8 cellular contexts compared by ENCODE assay signal in the genomic region with DNA sequence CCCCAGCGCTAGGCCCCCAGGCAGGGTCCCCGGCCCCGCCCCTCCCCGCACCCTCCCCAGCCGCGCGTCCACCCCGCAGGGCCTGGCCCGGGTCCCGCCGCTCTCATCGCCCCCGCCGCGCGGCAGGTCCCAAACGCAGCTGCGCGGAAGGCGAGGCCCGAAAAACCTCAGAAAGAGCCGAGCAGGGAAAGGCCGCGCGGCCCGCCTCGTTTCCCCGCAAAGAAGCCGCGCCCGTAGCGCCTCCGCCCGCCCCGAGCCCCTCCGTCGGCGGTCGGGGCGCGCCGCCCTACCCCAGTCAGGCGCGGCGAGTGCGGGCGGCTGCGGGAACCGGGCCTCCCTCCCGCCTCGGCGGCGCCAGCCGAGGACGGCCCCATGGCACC. TPM values are rescaled to one million over a fixed set of nuclear protein-coding genes. Genes with fewer than 3 reads are reported as not detected.
DNase-seq lines count a peak whose midpoint lies in the region; ATAC-seq lines count a peak whose summit lies in the region.

No MANE protein-coding gene starts in this region.

- WGBS in right cardiac atrium: under 1% methylated on average over 55 of the region's 55 CpGs

- intact Hi-C loops in activated CD4-positive, alpha-beta memory T cell treated with anti-CD3 and anti-CD28 coated beads for 36 hours (cut with micrococcal nuclease): loop anchor here (1.0 kb wide), 3 partner anchors 23 to 221 kb away; a partner anchor contains a TSS
- intact Hi-C loops in right cardiac atrium (cut with DNase I): no loop called here

- no peaks in the 10 kb centered on the region for H3K9me3 ChIP-seq in right cardiac atrium (ENCODE audit: control insufficient read depth, low read length)

- no peaks in the 10 kb centered on the region for H3K4me1 ChIP-seq in right cardiac atrium (ENCODE audit: control insufficient read depth, insufficient read depth, low read length)

- H3K27ac ChIP-seq in right cardiac atrium (ENCODE audit: low read length): peak overlapping the region; percentile 66

- DNase-seq in 8988T (peak; percentile 43), right cardiac atrium (peak in 2 of 3 donors; percentile 32 to 73), DMS79 (lab: John Stamatoyannopoulos, UW) (no peak), G401 (ENCODE audit: low spot score) (no peak)
- no peak for DNase-seq in activated CD4-positive, alpha-beta memory T cell treated with anti-CD3 and anti-CD28 coated beads for 36 hours
- DNase-seq in stimulated activated naive B cell treated with anti-CD40 and anti-IgM and Interleukin-4, amounts not matched to agents 10 μg/mL and 1 μg/mL and 100 μg/mL, for 72 hours: no peak

- H3K4me3 Mint-ChIP-seq in activated CD4-positive, alpha-beta memory T cell treated with anti-CD3 and anti-CD28 coated beads for 36 hours: peak overlapping the region; percentile 77
- H3K4me3 Mint-ChIP-seq in stimulated activated naive B cell treated with anti-CD40 and anti-IgM and Interleukin-4, amounts not matched to agents 10 μg/mL and 1 μg/mL and 100 μg/mL, for 72 hours: peak overlapping the region; percentile 87 to 90

- peak overlapping the region; percentile 38 for H3K27ac Mint-ChIP-seq in activated CD4-positive, alpha-beta memory T cell treated with anti-CD3 and anti-CD28 coated beads for 36 hours
- H3K27ac Mint-ChIP-seq in stimulated activated naive B cell treated with anti-CD40 and anti-IgM and Interleukin-4, amounts not matched to agents 10 μg/mL and 1 μg/mL and 100 μg/mL, for 72 hours: peak overlapping the region; percentile 85

- in situ Hi-C loops in G401 (cut with HindIII; ENCODE audit: low sequenced_read_pairs): no loop called here

- no peaks in the 10 kb centered on the region for H3K9me3 Mint-ChIP-seq in activated CD4-positive, alpha-beta memory T cell treated with anti-CD3 and anti-CD28 coated beads for 36 hours
- no peaks in the 10 kb centered on the region for H3K9me3 Mint-ChIP-seq in stimulated activated naive B cell treated with anti-CD40 and anti-IgM and Interleukin-4, amounts not matched to agents 10 μg/mL and 1 μg/mL and 100 μg/mL, for 72 hours

- no peaks in the 10 kb centered on the region for H3K27me3 ChIP-seq in right cardiac atrium (ENCODE audit: control insufficient read depth, insufficient read depth)

- peaks cover 18% of the 10 kb centered on the region for H3K4me1 Mint-ChIP-seq in activated CD4-positive, alpha-beta memory T cell treated with anti-CD3 and anti-CD28 coated beads for 36 hours (ENCODE audit: low read depth)
- H3K4me1 Mint-ChIP-seq in stimulated activated naive B cell treated with anti-CD40 and anti-IgM and Interleukin-4, amounts not matched to agents 10 μg/mL and 1 μg/mL and 100 μg/mL, for 72 hours: peaks cover 14 to 24% of the 10 kb centered on the region in 2 donors

- peaks cover 8% of the 10 kb centered on the region for H3K36me3 Mint-ChIP-seq in activated CD4-positive, alpha-beta memory T cell treated with anti-CD3 and anti-CD28 coated beads for 36 hours
- peaks cover 3 to 5% of the 10 kb centered on the region in 2 donors for H3K36me3 Mint-ChIP-seq in stimulated activated naive B cell treated with anti-CD40 and anti-IgM and Interleukin-4, amounts not matched to agents 10 μg/mL and 1 μg/mL and 100 μg/mL, for 72 hours

- peak; percentile 6 for ATAC-seq in GM18520 (IDR thresholded peaks at IDR 0.05; ENCODE audit: unreplicated experiment)
- peak; percentile 15 for ATAC-seq in HG03095 (IDR thresholded peaks at IDR 0.05; ENCODE audit: unreplicated experiment)
- peak in 1 of 2 donors; percentile 15 for ATAC-seq in right cardiac atrium
- ATAC-seq in stimulated activated naive B cell treated with anti-CD40 and anti-IgM and Interleukin-4, amounts not matched to agents 10 μg/mL and 1 μg/mL and 100 μg/mL, for 72 hours (replicated peaks): peak; percentile 50 to 58

- H3K27me3 Mint-ChIP-seq in activated CD4-positive, alpha-beta memory T cell treated with anti-CD3 and anti-CD28 coated beads for 36 hours: no peaks in the 10 kb centered on the region
- H3K27me3 Mint-ChIP-seq in stimulated activated naive B cell treated with anti-CD40 and anti-IgM and Interleukin-4, amounts not matched to agents 10 μg/mL and 1 μg/mL and 100 μg/mL, for 72 hours: no peaks in the 10 kb centered on the region

- CTCF ChIA-PET in activated CD4-positive, alpha-beta memory T cell treated with anti-CD3 and anti-CD28 coated beads for 36 hours (lab: Charles Lee): interaction anchor here (1.2 kb wide), 1 partner anchor 72 kb away, joined by 4 read pairs; no protein-coding TSS in a partner anchor

- POLR2A ChIA-PET in activated CD4-positive, alpha-beta memory T cell treated with anti-CD3 and anti-CD28 coated beads for 36 hours (lab: Charles Lee): interaction anchor here (1.0 kb wide), 1 partner anchor 23 kb away, joined by 3 read pairs; no protein-coding TSS in a partner anchor

- peak overlapping the region; percentile 94 for H3K4me3 ChIP-seq in right cardiac atrium (ENCODE audit: low read length)

RNA-seq across cellular contexts. Expression of a gene that starts 0.3 kb away (rescaled TPM):
- total RNA-seq in activated CD4-positive, alpha-beta memory T cell treated with anti-CD3 and anti-CD28 coated beads for 36 hours: 100 to 1,000 TPM; 112 to 114 TPM
- total RNA-seq in right cardiac atrium: 10 to 100 TPM; 13.0 to 22.1 (median 15.8) TPM
- polyA plus RNA-seq in right cardiac atrium: 10.6 TPM
- 19.0 and 30.9 TPM in 2 replicates for total RNA-seq in G401 (2014; rRNA removed; shearing (Covaris generic))

RNA-seq across cellular contexts. Expression of a gene that starts 0.6 kb away (rescaled TPM):
- 10 to 100 TPM; 17.8 to 20.9 TPM for total RNA-seq in activated CD4-positive, alpha-beta memory T cell treated with anti-CD3 and anti-CD28 coated beads for 36 hours
- total RNA-seq in right cardiac atrium: 10 to 100 TPM; 21.6 to 40.1 (median 36.3) TPM
- 36.8 TPM for polyA plus RNA-seq in right cardiac atrium
- total RNA-seq in G401 (2014; rRNA removed; shearing (Covaris generic)): 83.5 and 127 TPM in 2 replicates

RNA-seq across cellular contexts. Expression of a gene that starts 23.8 kb away (rescaled TPM):
- 10 to 100 TPM; 54.3 to 56.4 TPM for total RNA-seq in activated CD4-positive, alpha-beta memory T cell treated with anti-CD3 and anti-CD28 coated beads for 36 hours
- total RNA-seq in right cardiac atrium: 10 to 100 TPM; 21.2 to 24.0 (median 23.2) TPM
- polyA plus RNA-seq in right cardiac atrium: 15.1 TPM
- total RNA-seq in G401 (2014; rRNA removed; shearing (Covaris generic)): 112 and 121 TPM in 2 replicates

Comparison
In these comparisons a context has a peak if more than half of its experiments do, and no peak if none do; other contexts are left out.
1. DNase-seq: peak in 8988T (single experiment) and right cardiac atrium (2 of 3); none in activated CD4-positive, alpha-beta memory T cell treated with anti-CD3 and anti-CD28 coated beads for 36 hours (single experiment), stimulated activated naive B cell treated with anti-CD40 and anti-IgM and Interleukin-4, amounts not matched to agents 10 μg/mL and 1 μg/mL and 100 μg/mL, for 72 hours (single experiment), DMS79 (single experiment) and G401 (single experiment).